Comparison of ENCODE assay signal across 8 cellular contexts in the genomic region with DNA sequence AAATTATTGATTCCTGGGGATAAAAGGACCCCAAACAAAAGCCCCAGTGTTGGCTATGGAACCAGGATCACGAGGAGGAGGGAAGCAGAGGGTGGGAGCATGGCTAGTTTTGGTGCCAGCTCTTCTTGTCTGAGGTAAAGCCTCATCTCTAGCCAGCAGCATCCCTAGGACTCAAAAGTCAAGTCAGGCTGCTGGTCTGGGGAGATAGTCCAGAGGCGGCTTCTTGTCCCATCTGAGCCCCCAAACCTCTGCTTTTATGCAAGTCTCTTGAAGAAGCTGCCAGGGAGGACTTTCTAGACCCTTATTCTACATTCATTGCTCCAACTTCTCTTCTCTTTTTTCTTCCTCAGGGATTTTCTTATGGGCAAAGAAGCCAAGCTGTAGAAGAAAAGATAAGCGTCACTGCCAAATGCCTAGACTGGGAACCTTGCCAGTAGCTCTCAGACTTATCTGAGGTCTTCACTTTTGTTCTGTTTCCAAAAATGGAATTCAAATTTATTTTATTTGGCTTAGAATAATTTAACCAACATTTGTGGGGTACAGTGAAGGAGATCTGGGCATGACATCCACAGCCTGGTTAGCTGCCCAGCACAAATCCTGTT. TPM values are rescaled to one million over a fixed set of nuclear protein-coding genes. Genes with fewer than 3 reads are reported as not detected.
A peak's percentile ranks its signal among the peaks of the same experiment; 100 is the strongest.
DNase-seq lines count a peak whose midpoint lies in the region; ATAC-seq, FAIRE-seq and TF ChIP-seq lines count a peak whose summit lies in the region.

No MANE protein-coding gene starts in this region.

- DNase-seq in AG10803 (ENCODE audit: low read depth): peak; percentile 13
- DNase-seq in Panc1 (ENCODE audit: low read depth, low spot score): no peak
- DNase-seq in epidermal melanocyte (ENCODE audit: insufficient read length, low spot score): peak; percentile 25
- no peak for DNase-seq in neural progenitor cell (ENCODE audit: low spot score)
- no peak for DNase-seq in NCI-H146 (lab: John Stamatoyannopoulos, UW)
- DNase-seq in immature natural killer cell: no peak
- DNase-seq in GM12892 (ENCODE audit: insufficient read length): no peak

- H4K20me1 ChIP-seq in neural progenitor cell (ENCODE audit: low read depth): no peaks in the 10 kb centered on the region

- peak overlapping the region; percentile 56 for H3K4me3 Mint-ChIP-seq in neural progenitor cell
- H3K4me3 Mint-ChIP-seq in immature natural killer cell: no peak overlapping the region

- peak overlapping the region; percentile 100 for H2AFZ ChIP-seq in neural progenitor cell (replicated peaks)

- H3K4me2 ChIP-seq in neural progenitor cell: peak overlapping the region; percentile 74

- H3K9me3 Mint-ChIP-seq in neural progenitor cell (no peaks in the 10 kb centered on the region), immature natural killer cell (no peaks in the 10 kb centered on the region)

- FAIRE-seq in GM12892 (lab: Jason Lieb, UNC): no peak

- ATAC-seq in Panc1 (peak; percentile 40), HG03280 (IDR thresholded peaks at IDR 0.05; ENCODE audit: unreplicated experiment) (no peak)

- H3K36me3 ChIP-seq in Panc1 (ENCODE audit: control insufficient read depth, insufficient read depth, low read length) (no peaks in the 10 kb centered on the region), neural progenitor cell (no peaks in the 10 kb centered on the region)

- no peaks in the 10 kb centered on the region for H3K79me2 ChIP-seq in neural progenitor cell (ENCODE audit: low read depth)

- H3K4me1 Mint-ChIP-seq in neural progenitor cell (peaks cover 25% of the 10 kb centered on the region), immature natural killer cell (no peaks in the 10 kb centered on the region)

- peak overlapping the region; percentile 89 for H3K27ac ChIP-seq in Panc1 (ENCODE audit: low read length)
- no peak overlapping the region for H3K27ac ChIP-seq in neural progenitor cell

- H3K36me3 Mint-ChIP-seq in neural progenitor cell: no peaks in the 10 kb centered on the region
- peaks cover 0 to 14% (median 5%) of the 10 kb centered on the region in 3 donors for H3K36me3 Mint-ChIP-seq in immature natural killer cell

- H3K27me3 ChIP-seq in Panc1 (ENCODE audit: control insufficient read depth, insufficient read depth, low read length): no peaks in the 10 kb centered on the region
- peaks cover 4% of the 10 kb centered on the region for H3K27me3 ChIP-seq in neural progenitor cell

- H3F3A ChIP-seq in neural progenitor cell (ENCODE audit: low read depth): no peaks in the 10 kb centered on the region

- peak overlapping the region; percentile 88 for H3K27ac Mint-ChIP-seq in neural progenitor cell
- no peak overlapping the region for H3K27ac Mint-ChIP-seq in immature natural killer cell

- TF ChIP-seq POLR2A in GM12892 (IDR thresholded peaks at IDR 0.05; ENCODE audit: low read depth, low read length): no peak

- POLR2A ChIA-PET in Panc1 (lab: Charles Lee): interaction anchor here (0.5 to 1.2 kb wide), 4 partner anchors 14 to 65 kb away, joined by 3 to 15 read pairs (median 4); no protein-coding TSS in a partner anchor

- no peak overlapping the region for H3K9ac ChIP-seq in neural progenitor cell

- no peak for TF ChIP-seq CTCF in AG10803 (conservative IDR thresholded peaks at IDR 0.05; ENCODE audit: low read length)
- no peak for TF ChIP-seq CTCF in Panc1 (IDR thresholded peaks at IDR 0.05)
- no peak for TF ChIP-seq CTCF in neural progenitor cell (IDR thresholded peaks at IDR 0.05)

- intact Hi-C loops in Panc1 (cut with micrococcal nuclease; ENCODE audit: unreplicated experiment): loop anchor here (5.0 kb wide), 2 partner anchors 70 to 120 kb away; a partner anchor contains a TSS

- peaks cover 10% of the 10 kb centered on the region for H3K27me3 Mint-ChIP-seq in neural progenitor cell (ENCODE audit: insufficient read depth, low read depth)
- H3K27me3 Mint-ChIP-seq in immature natural killer cell (ENCODE audit: low read depth in 3 of 3): peaks cover 0 to 2% (median 2%) of the 10 kb centered on the region in 3 donors

- H3K4me3 ChIP-seq in AG10803 (ENCODE audit: low read length) (peak overlapping the region; percentile 6), Panc1 (ENCODE audit: low read depth in 2 of 2, low read length in 2 of 2) (peak overlapping the region in 1 of 2 experiments; percentile 17; a peak in 2 of 4 replicates), neural progenitor cell (peak overlapping the region; percentile 27)

- BruUV-seq in Panc1 (replicated peaks; lab: Mats Ljungman, UMichigan): TSS peak; percentile 96

- in situ Hi-C loops in Panc1 (cut with HindIII; ENCODE audit: low pct_unique_long_range_greater_than_20kb, low sequenced_read_pairs): no loop called here

- H3K9me3 ChIP-seq in Panc1 (ENCODE audit: control insufficient read depth, insufficient read depth, low read depth, low read length) (no peaks in the 10 kb centered on the region), neural progenitor cell (ENCODE audit: low read depth) (no peaks in the 10 kb centered on the region)

- CTCF ChIA-PET in Panc1 (lab: Charles Lee): interaction anchor here (0.9 to 1.9 kb wide), 7 partner anchors 16 to 123 kb away, joined by 3 to 15 read pairs (median 4); a partner anchor contains a TSS

- peaks cover 25% of the 10 kb centered on the region for H3K4me1 ChIP-seq in Panc1 (ENCODE audit: control insufficient read depth, insufficient read depth, low read length)
- peaks cover 7% of the 10 kb centered on the region for H3K4me1 ChIP-seq in neural progenitor cell

RNA-seq across cellular contexts. Expression of a gene that starts 6.9 kb away (rescaled TPM):
- total RNA-seq in Panc1 (2021; ENCODE audit: unreplicated experiment) (not detected), neural progenitor cell (ENCODE audit: low replicate concordance) (1.1 and 1.9 TPM in 2 replicates)
- polyA plus RNA-seq in Panc1 (2012; ENCODE audit: insufficient read length): not detected
- under 1 TPM; 0.40 to 0.93 (median 0.86) TPM for polyA plus RNA-seq in immature natural killer cell
- not detected for polyA plus RNA-seq in GM12892 (2012; ENCODE audit: missing spikeins)

RNA-seq across cellular contexts. Expression of a gene that starts 17.3 kb away (rescaled TPM):
- total RNA-seq in Panc1 (2021; ENCODE audit: unreplicated experiment) (2.2 TPM), neural progenitor cell (ENCODE audit: low replicate concordance) (0.06 and 0.15 TPM in 2 replicates)
- polyA plus RNA-seq in Panc1 (2012; ENCODE audit: insufficient read length): 1.3 TPM
- not detected for polyA plus RNA-seq in immature natural killer cell
- 0.95 TPM for polyA plus RNA-seq in GM12892 (2012; ENCODE audit: missing spikeins)

RNA-seq across cellular contexts. Expression of a gene that starts 25.9 kb away (rescaled TPM):
- total RNA-seq in Panc1 (2021; ENCODE audit: unreplicated experiment): 27.4 TPM
- 28.0 TPM for polyA plus RNA-seq in Panc1 (2012; ENCODE audit: insufficient read length)
- 15.0 and 16.6 TPM in 2 replicates for total RNA-seq in neural progenitor cell (ENCODE audit: low replicate concordance)
- polyA plus RNA-seq in immature natural killer cell: 10 to 100 TPM; 40.2 to 73.0 (median 56.9) TPM
- polyA plus RNA-seq in GM12892 (2012; ENCODE audit: missing spikeins): 35.2 TPM

RNA-seq across cellular contexts. Expression of a gene that starts 33.7 kb away (rescaled TPM):
- 68.1 TPM for total RNA-seq in Panc1 (2021; ENCODE audit: unreplicated experiment)
- polyA plus RNA-seq in Panc1 (2012; ENCODE audit: insufficient read length): 108 TPM
- total RNA-seq in neural progenitor cell (ENCODE audit: low replicate concordance): 15.7 and 33.7 TPM in 2 replicates
- 10 to 100 TPM in 2 of 3 donors, 1 to 10 TPM in 1; 9.3 to 27.1 (median 10.5) TPM for polyA plus RNA-seq in immature natural killer cell
- polyA plus RNA-seq in GM12892 (2012; ENCODE audit: missing spikeins): 9.8 TPM

RNA-seq across cellular contexts. Expression of a gene that starts 34.7 kb away (rescaled TPM):
- total RNA-seq in Panc1 (2021; ENCODE audit: unreplicated experiment) (172 TPM), neural progenitor cell (ENCODE audit: low replicate concordance) (242 and 320 TPM in 2 replicates)
- polyA plus RNA-seq in Panc1 (2012; ENCODE audit: insufficient read length): 208 TPM
- 100 to 1,000 TPM; 175 to 256 (median 194) TPM for polyA plus RNA-seq in immature natural killer cell
- 159 TPM for polyA plus RNA-seq in GM12892 (2012; ENCODE audit: missing spikeins)

Comparison
In these comparisons a context has a peak if more than half of its experiments do, and no peak if none do; other contexts are left out.
1. DNase-seq: peak in AG10803 (single experiment) and epidermal melanocyte (single experiment); none in Panc1 (single experiment), neural progenitor cell (single experiment), NCI-H146 (single experiment), immature natural killer cell (0 of 3) and GM12892 (single experiment).